Comparison of ENCODE assay signal across 26 cellular contexts in the genomic region with DNA sequence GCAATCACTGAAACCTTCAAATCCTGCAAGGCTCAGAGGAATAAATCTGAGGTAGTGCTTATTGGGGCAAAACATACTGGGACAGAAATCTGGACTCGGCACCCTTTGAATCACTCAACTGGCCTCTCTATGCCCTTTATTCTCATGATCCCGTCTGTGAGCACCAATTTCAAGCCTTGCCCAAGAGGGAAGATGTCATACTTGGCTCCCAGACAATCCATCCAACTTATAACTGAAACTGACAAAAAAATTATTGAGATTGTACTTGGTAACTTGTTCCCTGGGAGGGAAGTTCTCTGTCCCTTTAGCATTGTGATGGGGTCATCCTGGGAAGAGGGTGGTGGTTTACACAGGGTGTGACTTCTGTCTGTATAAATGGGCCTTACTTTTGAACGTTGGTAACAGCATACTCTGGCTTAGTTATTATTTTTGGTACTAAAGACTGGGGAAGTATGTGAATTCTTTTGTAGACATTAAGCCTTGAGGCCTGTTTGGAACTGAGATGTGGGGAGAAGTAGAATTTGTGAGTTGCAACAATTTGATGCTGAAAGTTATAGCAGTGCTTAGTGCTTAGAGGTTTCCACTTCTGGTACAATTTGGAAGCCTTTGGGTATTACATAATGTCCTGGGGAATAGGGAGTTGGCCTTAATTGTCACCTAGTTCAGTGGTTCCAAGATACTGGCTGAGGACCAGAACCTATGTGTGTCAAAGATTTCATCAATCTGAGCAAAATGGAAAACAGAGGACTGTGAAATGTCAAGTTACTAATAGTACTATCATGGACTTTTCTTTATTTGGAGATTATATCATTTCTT.
DNase-seq lines count a peak whose midpoint lies in the region; ATAC-seq and TF ChIP-seq lines count a peak whose summit lies in the region.
"Had no signal": no experiment of that assay in that cellular context is flagged by ENCODE, and none has a peak within 500 bp of the region (broad histone marks: within the 10 kb centered on the region; RNA-seq: fewer than 3 reads in every experiment).

No MANE protein-coding gene starts in this region.

- TF ChIP-seq CTCF in fibroblast of mammary gland (conservative IDR thresholded peaks at IDR 0.05; ENCODE audit: control insufficient read depth, insufficient read depth, low read depth, low read length), result no peak

- no peak overlapping the region for H3K4me3 ChIP-seq in fibroblast of mammary gland (ENCODE audit: control insufficient read depth, low read depth, low read length)
- H3K4me3 ChIP-seq: breast epithelium, HAP-1, lung, prostate gland, SJCRH30, skin epidermis, testis, uterus had no signal

- DNase-seq in fibroblast of mammary gland (ENCODE audit: low read depth) (peak; percentile 59), medulla oblongata (ENCODE audit: extremely low spot score) (peak; percentile 47), stromal cell of bone marrow (ENCODE audit: low read depth) (peak; percentile 69), Kasumi-1 (lab: John Stamatoyannopoulos, UW) (no peak)
- no peak for DNase-seq in stimulated activated CD4-positive, alpha-beta T cell treated with anti-CD3 and anti-CD28 coated beads, Interleukin-1b, Interleukin-23, amount 100 ng/mL, for 48 hours
- DNase-seq: activated CD4-positive, alpha-beta T cell treated with anti-CD3 and anti-CD28 coated beads for 1 hour; activated gamma-delta T cell treated with Interleukin-2 at 50 U/mL for 16 hours; activated T-cell treated with anti-CD3 and anti-CD28 coated beads, Interleukin-2, amount 50 U/mL, for 1 hour; dermis blood vessel endothelial cell; immature natural killer cell; NCI-H1694 treated with DMSO at 0.1 percent for 48 hours; NCI-H526; SJCRH30; T-cell; testis; uterus had no signal

- peak overlapping the region; percentile 87 for H3K27ac ChIP-seq in angular gyrus (ENCODE audit: low read depth, low read length)
- H3K27ac ChIP-seq: prostate gland, SJCRH30, testis, uterus had no signal

- ATAC-seq in GM18520 (IDR thresholded peaks at IDR 0.05; ENCODE audit: unreplicated experiment) (no peak), HG03378 (IDR thresholded peaks at IDR 0.05; ENCODE audit: unreplicated experiment) (no peak)
- ATAC-seq: HepG2, Panc1, T-cell had no signal

Comparison
In these comparisons a context has a peak if more than half of its experiments do, and no peak if none do; other contexts are left out.
1. DNase-seq: peak in fibroblast of mammary gland (single experiment), medulla oblongata (single experiment) and stromal cell of bone marrow (single experiment); none in Kasumi-1 (0 of 2) and stimulated activated CD4-positive, alpha-beta T cell treated with anti-CD3 and anti-CD28 coated beads, Interleukin-1b, Interleukin-23, amount 100 ng/mL, for 48 hours (single experiment).